29 cellular contexts compared by ENCODE assay signal in genomic region chr1:162921311-162921710, GRCh38.
"Had no signal": no experiment of that assay in that cellular context is flagged by ENCODE, and none has a peak within 500 bp of the region (broad histone marks: within the 10 kb centered on the region; RNA-seq: fewer than 3 reads in every experiment).

No MANE protein-coding gene starts in this region.

- H3K4me3 Mint-ChIP-seq: activated B cell treated with CpG ODN at 0.5 μM for 24 hours; activated CD4-positive, alpha-beta memory T cell treated with anti-CD3 and anti-CD28 coated beads, Interleukin-2, amount 10 ng/mL, durations not matched to agents 7 days and 5 days; activated naive CD4-positive, alpha-beta T cell treated with anti-CD3 and anti-CD28 coated beads, Interleukin-2, amount 50 U/mL, for 24 hours; activated naive CD8-positive, alpha-beta T cell treated with anti-CD3 and anti-CD28 coated beads for 36 hours; activated naive CD8-positive, alpha-beta T cell treated with anti-CD3 and anti-CD28 coated beads, Interleukin-2, amount 50 U/mL, for 24 hours; activated T-cell treated with anti-CD3 and anti-CD28 coated beads, Interleukin-2, amount 50 U/mL, for 24 hours; activated T-cell treated with anti-CD3 and anti-CD28 coated beads, Interleukin-2, amount 50 U/mL, for 72 hours; T-helper 17 cell; T-helper 2 cell treated with Interferon-gamma antibody and Interleukin-4, amounts not matched to agents 5 μg/mL and 100 μg/mL, for 36 hours had no signal

- DNase-seq: activated B cell treated with CpG ODN at 0.5 μM for 24 hours; activated CD4-positive, alpha-beta memory T cell treated with anti-CD3 and anti-CD28 coated beads, Interleukin-2, amount 10 ng/mL, durations not matched to agents 7 days and 5 days; activated CD4-positive, alpha-beta T cell treated with anti-CD3 and anti-CD28 coated beads for 48 hours; activated CD4-positive, alpha-beta T cell treated with anti-CD3 and anti-CD28 coated beads, Interleukin-2, amount 50 U/mL, for 4 hours; activated CD8-positive, alpha-beta memory T cell treated with anti-CD3 and anti-CD28 coated beads, Interleukin-2, amount 50 U/mL, for 48 hours; activated gamma-delta T cell; activated naive CD4-positive, alpha-beta T cell; activated naive CD8-positive, alpha-beta T cell treated with anti-CD3 and anti-CD28 coated beads for 36 hours; activated naive CD8-positive, alpha-beta T cell treated with anti-CD3 and anti-CD28 coated beads, Interleukin-2, amount 50 U/mL, for 24 hours; activated T-cell treated with anti-CD3 and anti-CD28 coated beads for 4 hours; activated T-cell treated with anti-CD3 and anti-CD28 coated beads, Interleukin-2, amount 50 U/mL, for 24 hours; activated T-cell treated with anti-CD3 and anti-CD28 coated beads, Interleukin-2, amount 50 U/mL, for 72 hours; adrenal gland; amygdala; aorta; body of pancreas; caudate nucleus; effector CD8-positive, alpha-beta T cell; esophagus squamous epithelium; foreskin melanocyte; head of caudate nucleus; T-helper 1 cell; T-helper 17 cell; T1000; WERI-Rb-1 had no signal

- H3K9me3 Mint-ChIP-seq: activated B cell treated with CpG ODN at 0.5 μM for 24 hours; activated CD4-positive, alpha-beta memory T cell treated with anti-CD3 and anti-CD28 coated beads, Interleukin-2, amount 10 ng/mL, durations not matched to agents 7 days and 5 days; activated naive CD4-positive, alpha-beta T cell treated with anti-CD3 and anti-CD28 coated beads, Interleukin-2, amount 50 U/mL, for 24 hours; activated naive CD8-positive, alpha-beta T cell treated with anti-CD3 and anti-CD28 coated beads for 36 hours; activated naive CD8-positive, alpha-beta T cell treated with anti-CD3 and anti-CD28 coated beads, Interleukin-2, amount 50 U/mL, for 24 hours; activated T-cell treated with anti-CD3 and anti-CD28 coated beads, Interleukin-2, amount 50 U/mL, for 24 hours; activated T-cell treated with anti-CD3 and anti-CD28 coated beads, Interleukin-2, amount 50 U/mL, for 72 hours; T-helper 2 cell treated with Interferon-gamma antibody and Interleukin-4, amounts not matched to agents 5 μg/mL and 100 μg/mL, for 36 hours had no signal

- H3K27me3 Mint-ChIP-seq: activated CD4-positive, alpha-beta memory T cell treated with anti-CD3 and anti-CD28 coated beads, Interleukin-2, amount 10 ng/mL, durations not matched to agents 7 days and 5 days had no signal

- ATAC-seq: activated CD4-positive, CD25-positive, alpha-beta regulatory T cell treated with anti-CD3 and anti-CD28 coated beads, Interleukin-2, amount 50 U/mL, for 24 hours; activated naive CD8-positive, alpha-beta T cell treated with anti-CD3 and anti-CD28 coated beads, Interleukin-2, amount 50 U/mL, for 24 hours; activated T-cell treated with anti-CD3 and anti-CD28 coated beads, Interleukin-2, amount 50 U/mL, for 72 hours; body of pancreas; T-helper 17 cell had no signal

- H3K27ac Mint-ChIP-seq: activated B cell treated with CpG ODN at 0.5 μM for 24 hours; activated CD4-positive, alpha-beta memory T cell treated with anti-CD3 and anti-CD28 coated beads, Interleukin-2, amount 10 ng/mL, durations not matched to agents 7 days and 5 days; activated naive CD4-positive, alpha-beta T cell treated with anti-CD3 and anti-CD28 coated beads, Interleukin-2, amount 50 U/mL, for 24 hours; activated naive CD8-positive, alpha-beta T cell treated with anti-CD3 and anti-CD28 coated beads for 36 hours; activated naive CD8-positive, alpha-beta T cell treated with anti-CD3 and anti-CD28 coated beads, Interleukin-2, amount 50 U/mL, for 24 hours; activated T-cell treated with anti-CD3 and anti-CD28 coated beads, Interleukin-2, amount 50 U/mL, for 24 hours; activated T-cell treated with anti-CD3 and anti-CD28 coated beads, Interleukin-2, amount 50 U/mL, for 72 hours; T-helper 17 cell; T-helper 2 cell treated with Interferon-gamma antibody and Interleukin-4, amounts not matched to agents 5 μg/mL and 100 μg/mL, for 36 hours had no signal

- H3K4me1 Mint-ChIP-seq: activated B cell treated with CpG ODN at 0.5 μM for 24 hours; activated CD4-positive, alpha-beta memory T cell treated with anti-CD3 and anti-CD28 coated beads, Interleukin-2, amount 10 ng/mL, durations not matched to agents 7 days and 5 days; T-helper 17 cell had no signal

- H3K27me3 ChIP-seq: adrenal gland, body of pancreas, esophagus squamous epithelium had no signal

- H3K36me3 ChIP-seq: adrenal gland, esophagus squamous epithelium, WERI-Rb-1 had no signal

- H3K4me3 ChIP-seq: adrenal gland, body of pancreas, esophagus squamous epithelium had no signal

- H3K9me3 ChIP-seq: adrenal gland, body of pancreas, esophagus squamous epithelium had no signal

- H3K4me1 ChIP-seq: adrenal gland, body of pancreas had no signal

- H3K27ac ChIP-seq: adrenal gland, body of pancreas, epithelial cell of prostate, esophagus squamous epithelium, WERI-Rb-1 had no signal

- H3K36me3 Mint-ChIP-seq: activated naive CD4-positive, alpha-beta T cell treated with anti-CD3 and anti-CD28 coated beads, Interleukin-2, amount 50 U/mL, for 24 hours; activated naive CD8-positive, alpha-beta T cell treated with anti-CD3 and anti-CD28 coated beads for 36 hours had no signal
